ENCODE assay signal across 14 cellular contexts in genomic region chr1:65804584-65804983, GRCh38. TPM values are rescaled to one million over a fixed set of nuclear protein-coding genes. Genes with fewer than 3 reads are reported as not detected.
DNase-seq lines count a peak whose midpoint lies in the region; ATAC-seq lines count a peak whose summit lies in the region.
"Had no signal": no experiment of that assay in that cellular context is flagged by ENCODE, and none has a peak within 500 bp of the region (broad histone marks: within the 10 kb centered on the region; RNA-seq: fewer than 3 reads in every experiment).

No MANE protein-coding gene starts in this region.

- H3K27ac ChIP-seq in GM23248 = no peak overlapping the region

- in situ Hi-C loops in GM23248 (cut with MboI) = no loop called here

- no peaks in the 10 kb centered on the region for H3K9me2 ChIP-seq in GM23248 (ENCODE audit: insufficient read depth)

- ATAC-seq in activated T-cell treated with anti-CD3 and anti-CD28 coated beads, Interleukin-2, amount 50 U/mL, for 72 hours (replicated peaks in 1 of 2) = no peak
- ATAC-seq in GM18861 (IDR thresholded peaks at IDR 0.05; ENCODE audit: unreplicated experiment) (no peak), HG02798 (IDR thresholded peaks at IDR 0.05; ENCODE audit: poor library complexity, unreplicated experiment) (no peak)
- ATAC-seq: CD8-positive, alpha-beta T cell; GM12878; HepG2 had no signal

- H3K4me1 Mint-ChIP-seq in activated T-cell treated with anti-CD3 and anti-CD28 coated beads, Interleukin-2, amount 50 U/mL, for 72 hours (ENCODE audit: low read depth) = no peaks in the 10 kb centered on the region
- H3K4me1 Mint-ChIP-seq: CD14-positive monocyte had no signal

- H4K20me1 ChIP-seq in GM23248 (ENCODE audit: insufficient read depth) = no peaks in the 10 kb centered on the region

- peak overlapping the region; percentile 49; the same call in 1 of the 2 replicates for H2AFZ ChIP-seq in GM23248

- peaks cover 61% of the 10 kb centered on the region for H3K27me3 Mint-ChIP-seq in activated T-cell treated with anti-CD3 and anti-CD28 coated beads, Interleukin-2, amount 50 U/mL, for 72 hours (ENCODE audit: low read depth)

- H3K27ac Mint-ChIP-seq in activated T-cell treated with anti-CD3 and anti-CD28 coated beads, Interleukin-2, amount 50 U/mL, for 72 hours = no peak overlapping the region
- H3K27ac Mint-ChIP-seq: CD14-positive monocyte; CD8-positive, alpha-beta T cell had no signal

- WGBS in GM23248 (ENCODE audit: low coverage in 1 of 2, low lambda C conversion rate in 2 of 2, missing lambda C conversion rate in 2 of 2), 2 experiments = 77 to 84% methylated on average over 1 of the region's 1 CpG

- no peak overlapping the region for H3K4me3 ChIP-seq in GM23248
- H3K4me3 ChIP-seq: GM12878, HAP-1 had no signal

- no peak overlapping the region for H3K9ac ChIP-seq in GM23248

- H3F3A ChIP-seq in GM23248 (ENCODE audit: insufficient read depth) = no peaks in the 10 kb centered on the region

- no peak overlapping the region for H3K4me2 ChIP-seq in GM23248 (ENCODE audit: unreplicated experiment)

- no peaks in the 10 kb centered on the region for H3K9me3 ChIP-seq in GM23248 (ENCODE audit: low read depth)
- H3K9me3 ChIP-seq: HAP-1 had no signal

- H3K36me3 Mint-ChIP-seq in activated T-cell treated with anti-CD3 and anti-CD28 coated beads, Interleukin-2, amount 50 U/mL, for 72 hours (ENCODE audit: insufficient read depth in 2 of 2) = no peaks in the 10 kb centered on the region
- H3K36me3 Mint-ChIP-seq: CD14-positive monocyte; CD8-positive, alpha-beta T cell had no signal

- no peak overlapping the region for H3K4me3 Mint-ChIP-seq in activated T-cell treated with anti-CD3 and anti-CD28 coated beads, Interleukin-2, amount 50 U/mL, for 72 hours
- H3K4me3 Mint-ChIP-seq: CD14-positive monocyte; CD8-positive, alpha-beta T cell had no signal

- H3K27me3 ChIP-seq in GM23248 (replicated peaks; ENCODE audit: insufficient read depth) = no peaks in the 10 kb centered on the region

- H3K36me3 ChIP-seq in GM23248 (ENCODE audit: low read depth) = no peaks in the 10 kb centered on the region
- H3K36me3 ChIP-seq: HAP-1 had no signal

- DNase-seq in GM23248 (no peak), NCI-H446 treated with DMSO at 0.1 percent for 48 hours (lab: John Stamatoyannopoulos, UW) (peak; percentile 84), RPMI8226 (peak; percentile 40), NCI-H1417 (lab: John Stamatoyannopoulos, UW) (no peak)
- DNase-seq in activated T-cell treated with anti-CD3 and anti-CD28 coated beads, Interleukin-2, amount 50 U/mL, for 72 hours = no peak
- DNase-seq: CD8-positive, alpha-beta T cell; COR-L47; DMS153 had no signal

- no peaks in the 10 kb centered on the region for H3K9me3 Mint-ChIP-seq in activated T-cell treated with anti-CD3 and anti-CD28 coated beads, Interleukin-2, amount 50 U/mL, for 72 hours
- H3K9me3 Mint-ChIP-seq: CD14-positive monocyte; CD8-positive, alpha-beta T cell had no signal

- H3K79me2 ChIP-seq in GM23248 (ENCODE audit: insufficient read depth) = peaks cover 34% of the 10 kb centered on the region

- peaks cover 11% of the 10 kb centered on the region for H3K4me1 ChIP-seq in GM23248 (ENCODE audit: insufficient read depth)
- H3K4me1 ChIP-seq: HAP-1 had no signal

RNA-seq across cellular contexts. Expression of gene PDE4B, which starts 11.9 kb away (rescaled TPM):
- 36.2 and 36.7 TPM in 2 replicates for total RNA-seq in GM23248 (2014; rRNA removed; shearing (Covaris generic))
- polyA plus RNA-seq in GM23248 (2016; fragmentation: Nextera tagmentation; extraction: Ambion mirVana) = 19.6 and 19.9 TPM in 2 replicates
- 10 to 100 TPM; 23.6 to 53.9 TPM for total RNA-seq in activated T-cell treated with anti-CD3 and anti-CD28 coated beads, Interleukin-2, amount 50 U/mL, for 72 hours
- total RNA-seq: HepG2 had no signal
- polyA plus RNA-seq: HepG2 had no signal

Comparison
In these comparisons a context has a peak if more than half of its experiments do, and no peak if none do; other contexts are left out.
1. DNase-seq: peak in NCI-H446 treated with DMSO at 0.1 percent for 48 hours (single experiment) and RPMI8226 (single experiment); none in GM23248 (single experiment), NCI-H1417 (0 of 3) and activated T-cell treated with anti-CD3 and anti-CD28 coated beads, Interleukin-2, amount 50 U/mL, for 72 hours (0 of 2).